8 cellular contexts compared by ENCODE assay signal in the genomic region with DNA sequence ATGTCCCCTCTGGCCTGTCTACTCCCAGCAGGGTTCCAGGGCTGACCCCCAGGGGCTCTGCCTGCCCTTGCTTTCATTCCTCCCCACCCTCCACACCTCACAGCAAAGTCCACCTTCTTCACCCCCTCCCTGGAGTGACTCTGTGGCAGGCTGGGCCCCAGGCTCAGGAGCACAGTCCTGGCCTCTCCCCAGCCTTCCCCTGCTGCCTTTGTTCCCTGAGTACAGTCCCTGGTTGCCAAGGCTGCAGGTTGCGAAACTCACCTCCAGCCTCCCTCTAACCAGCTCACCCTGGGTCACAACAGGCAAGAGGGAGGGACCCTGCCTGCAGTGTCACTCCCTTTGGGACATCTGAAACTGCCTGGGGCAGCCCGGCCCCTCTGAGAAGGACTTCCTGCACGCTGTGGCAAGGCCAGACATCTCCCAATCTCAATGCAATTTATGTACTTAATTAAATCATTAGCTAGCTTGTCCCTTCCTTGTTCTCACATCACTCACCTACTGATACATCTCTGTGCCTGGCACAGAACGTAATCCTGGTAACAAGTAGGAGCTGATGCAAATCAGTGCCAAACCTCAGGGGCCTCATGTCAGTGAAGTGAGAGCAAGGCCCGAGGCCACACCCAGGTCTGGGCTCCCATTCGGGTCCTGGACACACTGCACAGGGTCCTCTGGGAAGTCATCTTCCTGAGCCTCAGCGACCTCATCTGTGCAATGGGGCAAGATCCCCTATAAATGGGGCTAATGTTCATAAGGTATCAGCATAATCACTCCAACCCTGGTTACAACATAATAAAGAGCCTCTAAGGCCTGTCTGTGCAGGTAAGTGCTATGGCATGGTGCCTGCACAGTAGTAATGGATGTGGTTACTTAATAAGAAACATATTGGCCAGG. TPM values are rescaled to one million over a fixed set of nuclear protein-coding genes. Genes with fewer than 3 reads are reported as not detected.
A peak's percentile ranks its signal among the peaks of the same experiment; 100 is the strongest.
DNase-seq lines count a peak whose midpoint lies in the region; ATAC-seq, FAIRE-seq and TF ChIP-seq lines count a peak whose summit lies in the region.

No MANE protein-coding gene starts in this region.

- peak overlapping the region; percentile 45 to 76 for H3K9ac ChIP-seq in colonic mucosa (ENCODE audit: low read depth in 2 of 2, low read length in 2 of 2)
- no peak overlapping the region for H3K9ac ChIP-seq in parathyroid adenoma

- no peaks in the 10 kb centered on the region for H3K36me3 Mint-ChIP-seq in activated T-helper 1 cell treated with anti-CD3 and anti-CD28 coated beads, Interleukin-12 subunit alpha, Interleukin-12 subunit beta, Interleukin-2, Interleukin-4 antibody, amounts not matched to agents 30 ng/mL and 10 ng/mL and 1 ng/mL, durations not matched to agents 14 hours and 24 hours and 36 hours (ENCODE audit: low read depth)

- H3K4me1 ChIP-seq in colonic mucosa (peaks cover 25% of the 10 kb centered on the region), parathyroid adenoma (peaks cover 4% of the 10 kb centered on the region)

- no peak for FAIRE-seq in GM19239 (lab: Jason Lieb, UNC)

- H3K27me3 Mint-ChIP-seq in activated T-helper 1 cell treated with anti-CD3 and anti-CD28 coated beads, Interleukin-12 subunit alpha, Interleukin-12 subunit beta, Interleukin-2, Interleukin-4 antibody, amounts not matched to agents 30 ng/mL and 10 ng/mL and 1 ng/mL, durations not matched to agents 14 hours and 24 hours and 36 hours (ENCODE audit: insufficient read depth): peaks cover 2% of the 10 kb centered on the region

- no peak overlapping the region for H3K4me3 Mint-ChIP-seq in activated T-helper 1 cell treated with anti-CD3 and anti-CD28 coated beads, Interleukin-12 subunit alpha, Interleukin-12 subunit beta, Interleukin-2, Interleukin-4 antibody, amounts not matched to agents 30 ng/mL and 10 ng/mL and 1 ng/mL, durations not matched to agents 14 hours and 24 hours and 36 hours

- H3K27me3 ChIP-seq in colonic mucosa: no peaks in the 10 kb centered on the region
- H3K27me3 ChIP-seq in parathyroid adenoma (ENCODE audit: control insufficient read depth, insufficient read depth, low read length): no peaks in the 10 kb centered on the region

- H2AFZ ChIP-seq in parathyroid adenoma: peak overlapping the region; percentile 53

- TF ChIP-seq CTCF in colonic mucosa (IDR thresholded peaks at IDR 0.05) (no peak), parathyroid adenoma (IDR thresholded peaks at IDR 0.05) (no peak)

- H3K27ac Mint-ChIP-seq in activated T-helper 1 cell treated with anti-CD3 and anti-CD28 coated beads, Interleukin-12 subunit alpha, Interleukin-12 subunit beta, Interleukin-2, Interleukin-4 antibody, amounts not matched to agents 30 ng/mL and 10 ng/mL and 1 ng/mL, durations not matched to agents 14 hours and 24 hours and 36 hours: no peak overlapping the region

- no peaks in the 10 kb centered on the region for H3K9me3 ChIP-seq in colonic mucosa
- H3K9me3 ChIP-seq in parathyroid adenoma (ENCODE audit: control insufficient read depth, low read length): no peaks in the 10 kb centered on the region

- no peaks in the 10 kb centered on the region for H3K9me3 Mint-ChIP-seq in activated T-helper 1 cell treated with anti-CD3 and anti-CD28 coated beads, Interleukin-12 subunit alpha, Interleukin-12 subunit beta, Interleukin-2, Interleukin-4 antibody, amounts not matched to agents 30 ng/mL and 10 ng/mL and 1 ng/mL, durations not matched to agents 14 hours and 24 hours and 36 hours

- H3K36me3 ChIP-seq in colonic mucosa (no peaks in the 10 kb centered on the region), parathyroid adenoma (ENCODE audit: control insufficient read depth, insufficient read depth, low read length) (no peaks in the 10 kb centered on the region)

- H3K4me3 ChIP-seq in colonic mucosa: no peak overlapping the region
- H3K4me3 ChIP-seq in parathyroid adenoma (ENCODE audit: low read depth, low read length): no peak overlapping the region

- intact Hi-C loops in colonic mucosa (cut with DNase I): no loop called here
- intact Hi-C loops in activated T-helper 1 cell treated with anti-CD3 and anti-CD28 coated beads, Interleukin-12 subunit alpha, Interleukin-12 subunit beta, Interleukin-2, Interleukin-4 antibody, amounts not matched to agents 30 ng/mL and 10 ng/mL and 1 ng/mL, durations not matched to agents 14 hours and 24 hours and 36 hours (cut with micrococcal nuclease): no loop called here

- no peak for ATAC-seq in HG02884 (IDR thresholded peaks at IDR 0.05; ENCODE audit: unreplicated experiment)

- H3K27ac ChIP-seq in colonic mucosa: peak overlapping the region; percentile 85
- peak overlapping the region; percentile 61 for H3K27ac ChIP-seq in parathyroid adenoma

- H3K79me2 ChIP-seq in parathyroid adenoma: no peaks in the 10 kb centered on the region

- no peak overlapping the region for H3K4me2 ChIP-seq in parathyroid adenoma (ENCODE audit: low read length)

- H3K4me1 Mint-ChIP-seq in activated T-helper 1 cell treated with anti-CD3 and anti-CD28 coated beads, Interleukin-12 subunit alpha, Interleukin-12 subunit beta, Interleukin-2, Interleukin-4 antibody, amounts not matched to agents 30 ng/mL and 10 ng/mL and 1 ng/mL, durations not matched to agents 14 hours and 24 hours and 36 hours (ENCODE audit: low read depth): no peaks in the 10 kb centered on the region

- DNase-seq in NCI-H2171 (lab: John Stamatoyannopoulos, UW): peak; percentile 4
- no peak for DNase-seq in NCI-H2171 treated with DMSO at 0.1 percent for 48 hours (lab: John Stamatoyannopoulos, UW)
- DNase-seq in NCI-H2029 (lab: John Stamatoyannopoulos, UW): peak; percentile 83
- DNase-seq in colonic mucosa: peak; percentile 90
- no peak for DNase-seq in activated T-helper 1 cell treated with anti-CD3 and anti-CD28 coated beads, Interleukin-12 subunit alpha, Interleukin-12 subunit beta, Interleukin-2, Interleukin-4 antibody, amounts not matched to agents 30 ng/mL and 10 ng/mL and 1 ng/mL, durations not matched to agents 14 hours and 24 hours and 36 hours (ENCODE audit: low spot score)
- DNase-seq in GM19239 (ENCODE audit: insufficient read length, low spot score): no peak

RNA-seq across cellular contexts. Expression of gene TRIM14, which starts 27.3 kb away (rescaled TPM):
- 10 to 100 TPM; 44.6 to 62.0 TPM for total RNA-seq in colonic mucosa
- total RNA-seq in activated T-helper 1 cell treated with anti-CD3 and anti-CD28 coated beads, Interleukin-12 subunit alpha, Interleukin-12 subunit beta, Interleukin-2, Interleukin-4 antibody, amounts not matched to agents 30 ng/mL and 10 ng/mL and 1 ng/mL, durations not matched to agents 14 hours and 24 hours and 36 hours: 41.7 and 42.0 TPM in 2 replicates

RNA-seq across cellular contexts. Expression of gene CORO2A, which starts 46.1 kb away (rescaled TPM):
- 10 to 100 TPM; 53.8 to 68.1 TPM for total RNA-seq in colonic mucosa
- total RNA-seq in activated T-helper 1 cell treated with anti-CD3 and anti-CD28 coated beads, Interleukin-12 subunit alpha, Interleukin-12 subunit beta, Interleukin-2, Interleukin-4 antibody, amounts not matched to agents 30 ng/mL and 10 ng/mL and 1 ng/mL, durations not matched to agents 14 hours and 24 hours and 36 hours: 1.3 TPM in 2 replicates

Comparison
In these comparisons a context has a peak if more than half of its experiments do, and no peak if none do; other contexts are left out.
1. DNase-seq: peak in NCI-H2171 (single experiment), NCI-H2029 (single experiment) and colonic mucosa (single experiment); none in NCI-H2171 treated with DMSO at 0.1 percent for 48 hours (single experiment), activated T-helper 1 cell treated with anti-CD3 and anti-CD28 coated beads, Interleukin-12 subunit alpha, Interleukin-12 subunit beta, Interleukin-2, Interleukin-4 antibody, amounts not matched to agents 30 ng/mL and 10 ng/mL and 1 ng/mL, durations not matched to agents 14 hours and 24 hours and 36 hours (single experiment) and GM19239 (single experiment).
2. RNA of gene CORO2A, which starts 46.1 kb away (total RNA-seq): 53.8 to 68.1 TPM in colonic mucosa; 1.3 TPM in activated T-helper 1 cell treated with anti-CD3 and anti-CD28 coated beads, Interleukin-12 subunit alpha, Interleukin-12 subunit beta, Interleukin-2, Interleukin-4 antibody, amounts not matched to agents 30 ng/mL and 10 ng/mL and 1 ng/mL, durations not matched to agents 14 hours and 24 hours and 36 hours; every median in the first group is over 10 times any median in the second.